ENCODE assay signal across 8 cellular contexts in the genomic region with DNA sequence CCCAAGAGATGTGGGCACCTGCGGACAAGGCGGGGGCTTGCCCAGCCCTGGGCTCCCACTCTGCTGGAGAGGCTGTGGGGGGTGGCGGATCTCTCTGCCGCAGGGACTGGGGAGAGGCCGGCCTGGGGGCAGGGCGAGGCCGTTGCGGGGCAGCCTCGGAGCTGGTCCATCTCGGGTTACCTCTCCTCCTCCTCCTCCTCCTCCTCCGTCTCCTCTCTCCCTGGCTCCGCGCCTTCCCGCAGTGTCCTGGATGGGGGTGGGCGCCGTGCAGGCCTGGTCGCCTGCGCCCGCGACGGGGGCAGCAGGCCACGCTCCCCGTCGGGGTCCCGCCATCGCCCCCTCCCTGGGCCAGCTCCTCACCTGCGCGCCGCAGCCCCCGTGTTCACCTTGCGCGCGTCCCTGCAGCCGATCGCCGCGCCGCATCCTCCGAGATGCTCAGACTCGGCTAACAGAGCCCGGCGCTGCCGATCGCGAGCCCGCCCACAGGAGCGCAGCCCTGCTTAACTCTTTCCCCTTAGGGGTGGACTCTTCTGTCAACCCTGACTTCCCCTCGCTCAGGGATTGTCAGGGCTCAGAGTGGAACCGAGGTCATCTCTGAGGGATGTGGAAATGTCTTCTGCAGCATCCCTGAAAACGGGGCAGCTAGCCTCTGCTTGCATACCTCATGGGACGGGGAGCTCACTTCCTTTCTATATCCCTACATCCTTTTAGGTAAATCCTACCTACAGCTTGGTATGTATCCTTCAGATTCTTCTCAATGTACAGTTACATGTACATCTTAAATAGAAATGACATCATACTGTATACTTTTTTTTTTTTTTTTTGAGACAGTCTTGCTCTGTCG. TPM values are rescaled to one million over a fixed set of nuclear protein-coding genes. Genes with fewer than 3 reads are reported as not detected.
DNase-seq lines count a peak whose midpoint lies in the region; ATAC-seq, FAIRE-seq and TF ChIP-seq lines count a peak whose summit lies in the region.

A gene (minus strand): TSS at position 447 of the 844 bp plus-strand sequence. CDS start 2,293 bp downstream, outside the sequence.

- intact Hi-C loops in CD8-positive, alpha-beta T cell (cut with DNase I, micrococcal nuclease) = loop anchor here (1.0 to 5.0 kb wide), 2 partner anchors 19 to 35 kb away; a partner anchor contains a TSS
- intact Hi-C loops in T-helper 1 cell treated with Interleukin-12 subunit alpha and Interleukin-12 subunit beta and Interleukin-4 antibody, amounts not matched to agents 30 ng/mL and 1 ng/mL, for 36 hours (cut with micrococcal nuclease) = loop anchor here (1.0 to 2.0 kb wide), 3 partner anchors 18 to 74 kb away; a partner anchor contains a TSS

- H3K4me1 ChIP-seq in CD8-positive, alpha-beta T cell (ENCODE audit: insufficient read depth, low read length) = peaks cover 12% of the 10 kb centered on the region

- in situ Hi-C loops in astrocyte of the spinal cord (cut with HindIII; ENCODE audit: low sequenced_read_pairs) = no loop called here

- H3K9me3 ChIP-seq in CD8-positive, alpha-beta T cell (ENCODE audit: low read length) = no peaks in the 10 kb centered on the region

- FAIRE-seq in GM19239 (lab: Jason Lieb, UNC) = no peak

- no peaks in the 10 kb centered on the region for H3K36me3 ChIP-seq in CD8-positive, alpha-beta T cell (ENCODE audit: insufficient read depth, low read length)

- H3K4me3 Mint-ChIP-seq in CD8-positive, alpha-beta T cell = peak within 1 kb of the TSS; percentile 90

- peak; percentile 93 for ATAC-seq in CD8-positive, alpha-beta T cell
- peak; percentile 79 for ATAC-seq in HG03442 (IDR thresholded peaks at IDR 0.05; ENCODE audit: unreplicated experiment)

- H3K27me3 ChIP-seq in CD8-positive, alpha-beta T cell (ENCODE audit: insufficient read depth, low read length) = no peaks in the 10 kb centered on the region

- DNase-seq in CD8-positive, alpha-beta T cell = peak; percentile 22 to 74 (median 55)
- peak; percentile 76 for DNase-seq in GM19239 (ENCODE audit: insufficient read length, low spot score)
- peak; percentile 32 for DNase-seq in astrocyte of the spinal cord (ENCODE audit: low read depth, low spot score)
- DNase-seq in iPS-NIHi11 (ENCODE audit: low spot score) = peak; percentile 77
- peak; percentile 63 for DNase-seq in stimulated activated CD4-positive, alpha-beta T cell treated with anti-CD3 and anti-CD28 coated beads, Interleukin-1b, Interleukin-23, amount 100 ng/mL, for 48 hours
- DNase-seq in hippocampal formation (lab: John Stamatoyannopoulos, UW) = no peak

- H3K27ac ChIP-seq in CD8-positive, alpha-beta T cell (ENCODE audit: low read depth, low read length) = no peak within 1 kb of the TSS

- peaks cover 17% of the 10 kb centered on the region for H3K4me1 Mint-ChIP-seq in CD8-positive, alpha-beta T cell (ENCODE audit: low read depth)

- peak within 1 kb of the TSS; percentile 58 for H3K4me3 ChIP-seq in CD8-positive, alpha-beta T cell (ENCODE audit: low read depth, low read length)
- peak within 1 kb of the TSS; percentile 55 for H3K4me3 ChIP-seq in astrocyte of the spinal cord (ENCODE audit: low read depth, low read length)

- no peak within 1 kb of the TSS for H3K27ac Mint-ChIP-seq in CD8-positive, alpha-beta T cell

- no peaks in the 10 kb centered on the region for H3K27me3 Mint-ChIP-seq in CD8-positive, alpha-beta T cell (ENCODE audit: low read depth)

- CTCF ChIA-PET in CD8-positive, alpha-beta T cell (lab: Charles Lee) = interaction anchor here (1.0 to 3.0 kb wide), 3 partner anchors 10 to 21 kb away, joined by 3 to 11 read pairs (median 3); a partner anchor contains a TSS

- H3K9me3 Mint-ChIP-seq in CD8-positive, alpha-beta T cell = no peaks in the 10 kb centered on the region

- TF ChIP-seq CTCF in CD8-positive, alpha-beta T cell (IDR thresholded peaks at IDR 0.05) = no peak
- TF ChIP-seq CTCF in astrocyte of the spinal cord (IDR thresholded peaks at IDR 0.05; ENCODE audit: low read depth, low read length) = no peak

- H3K36me3 Mint-ChIP-seq in CD8-positive, alpha-beta T cell = peaks cover 4% of the 10 kb centered on the region

- POLR2A ChIA-PET in CD8-positive, alpha-beta T cell (lab: Charles Lee) = interaction anchor here (0.6 to 4.6 kb wide), 4 partner anchors 19 to 240 kb away, joined by 3 to 46 read pairs (median 3); a partner anchor contains a TSS

RNA-seq across cellular contexts. Expression of the gene that starts here (rescaled TPM):
- 1 to 10 TPM; 6.4 to 6.9 TPM for total RNA-seq in CD8-positive, alpha-beta T cell
- total RNA-seq in T-helper 1 cell treated with Interleukin-12 subunit alpha and Interleukin-12 subunit beta and Interleukin-4 antibody, amounts not matched to agents 30 ng/mL and 1 ng/mL, for 36 hours = 10.6 and 13.4 TPM in 2 replicates

Comparison
In these comparisons a context has a peak if more than half of its experiments do, and no peak if none do; other contexts are left out.
1. DNase-seq: peak in CD8-positive, alpha-beta T cell (7 of 7), GM19239 (single experiment), astrocyte of the spinal cord (single experiment), iPS-NIHi11 (single experiment) and stimulated activated CD4-positive, alpha-beta T cell treated with anti-CD3 and anti-CD28 coated beads, Interleukin-1b, Interleukin-23, amount 100 ng/mL, for 48 hours (single experiment); none in hippocampal formation (0 of 2).